In genomic region chr9:974064-974992, GRCh38 we compare ENCODE assay signal across 1 cellular context.
TF ChIP-seq lines count a peak whose summit lies in the region.

No MANE protein-coding gene starts in this region.

TF ChIP-seq in WTC11, 78 proteins besides CTCF, POLR2A, EP300 and RAD21 (continued from another document):
- no peak for TF ChIP-seq ZBTB21 (CRISPR knock-in tag; IDR thresholded peaks at IDR 0.05; ENCODE audit: borderline replicate concordance)
- TF ChIP-seq, protein P1, sequence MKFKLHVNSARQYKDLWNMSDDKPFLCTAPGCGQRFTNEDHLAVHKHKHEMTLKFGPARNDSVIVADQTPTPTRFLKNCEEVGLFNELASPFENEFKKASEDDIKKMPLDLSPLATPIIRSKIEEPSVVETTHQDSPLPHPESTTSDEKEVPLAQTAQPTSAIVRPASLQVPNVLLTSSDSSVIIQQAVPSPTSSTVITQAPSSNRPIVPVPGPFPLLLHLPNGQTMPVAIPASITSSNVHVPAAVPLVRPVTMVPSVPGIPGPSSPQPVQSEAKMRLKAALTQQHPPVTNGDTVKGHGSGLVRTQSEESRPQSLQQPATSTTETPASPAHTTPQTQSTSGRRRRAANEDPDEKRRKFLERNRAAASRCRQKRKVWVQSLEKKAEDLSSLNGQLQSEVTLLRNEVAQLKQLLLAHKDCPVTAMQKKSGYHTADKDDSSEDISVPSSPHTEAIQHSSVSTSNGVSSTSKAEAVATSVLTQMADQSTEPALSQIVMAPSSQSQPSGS (CRISPR knock-in tag; IDR thresholded peaks at IDR 0.05; ENCODE audit: borderline replicate concordance, low read depth): no peak
- TF ChIP-seq ZNF219 (CRISPR knock-in tag; IDR thresholded peaks at IDR 0.05; ENCODE audit: borderline replicate concordance): no peak
